ENCODE assay signal across 1 cellular context in the genomic region with DNA sequence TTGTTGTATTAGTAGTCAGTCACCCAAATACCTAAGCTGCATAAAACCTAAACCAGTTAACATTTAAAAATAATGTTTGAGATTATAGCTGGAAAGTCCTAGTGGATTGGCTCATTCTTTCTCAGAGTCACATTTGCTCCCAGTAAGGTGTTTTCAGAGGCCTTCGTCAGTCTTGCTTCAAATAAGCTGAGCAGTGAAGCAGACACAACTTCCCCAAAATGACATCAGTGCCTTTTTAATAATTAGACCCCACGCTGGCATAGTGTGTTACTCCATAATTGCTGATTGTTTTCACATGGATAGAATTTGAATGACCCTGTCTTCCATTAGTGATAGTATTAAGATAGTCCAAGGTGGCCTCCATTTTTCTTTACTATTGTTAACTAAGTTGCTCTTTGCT.
A peak's percentile ranks its signal among the peaks of the same experiment; 100 is the strongest.
TF ChIP-seq lines count a peak whose summit lies in the region.

No MANE protein-coding gene starts in this region.

TF ChIP-seq in GM12878, 131 proteins besides CTCF, POLR2A, EP300 and RAD21 (continued from another document):
- TF ChIP-seq POLR2AphosphoS2 (IDR thresholded peaks at IDR 0.05; ENCODE audit: low read depth, low read length) (no peak), ZNF24 (IDR thresholded peaks at IDR 0.05) (no peak), IKZF2 (IDR thresholded peaks at IDR 0.05) (peak; percentile 20 to 29; a peak in 2 of 4 replicates), RUNX3 (IDR thresholded peaks at IDR 0.05; ENCODE audit: low read length) (peak; percentile 23; the same call in 1 of the 2 replicates), SIN3A (IDR thresholded peaks at IDR 0.05; ENCODE audit: low read depth, low read length) (no peak), MYB (IDR thresholded peaks at IDR 0.05; ENCODE audit: borderline replicate concordance, low read depth, low read length) (no peak), SUPT20H (IDR thresholded peaks at IDR 0.05; ENCODE audit: borderline replicate concordance, control insufficient read depth, low read depth, low read length) (no peak), CBFB (IDR thresholded peaks at IDR 0.05; ENCODE audit: low read depth) (no peak), IKZF1 (conservative IDR thresholded peaks at IDR 0.05) (peak; percentile 36; the same call in 1 of the 2 replicates), MTA2 (IDR thresholded peaks at IDR 0.05; ENCODE audit: low read depth) (peak; percentile 64), NFXL1 (IDR thresholded peaks at IDR 0.05; ENCODE audit: borderline replicate concordance) (no peak), HDAC6 (IDR thresholded peaks at IDR 0.05; ENCODE audit: unreplicated experiment) (no peak), CBX3 (IDR thresholded peaks at IDR 0.05; ENCODE audit: borderline replicate concordance, low read depth) (no peak), SREBF1 (IDR thresholded peaks at IDR 0.05; ENCODE audit: low read length) (no peak), EED (IDR thresholded peaks at IDR 0.05; ENCODE audit: low read depth) (peak; percentile 46; the same call in 1 of the 2 replicates), JUNB (IDR thresholded peaks at IDR 0.05) (peak; percentile 43), CREM (IDR thresholded peaks at IDR 0.05; ENCODE audit: low read depth) (peak; percentile 51; the same call in 1 of the 2 replicates)
- TF ChIP-seq, protein P1, sequence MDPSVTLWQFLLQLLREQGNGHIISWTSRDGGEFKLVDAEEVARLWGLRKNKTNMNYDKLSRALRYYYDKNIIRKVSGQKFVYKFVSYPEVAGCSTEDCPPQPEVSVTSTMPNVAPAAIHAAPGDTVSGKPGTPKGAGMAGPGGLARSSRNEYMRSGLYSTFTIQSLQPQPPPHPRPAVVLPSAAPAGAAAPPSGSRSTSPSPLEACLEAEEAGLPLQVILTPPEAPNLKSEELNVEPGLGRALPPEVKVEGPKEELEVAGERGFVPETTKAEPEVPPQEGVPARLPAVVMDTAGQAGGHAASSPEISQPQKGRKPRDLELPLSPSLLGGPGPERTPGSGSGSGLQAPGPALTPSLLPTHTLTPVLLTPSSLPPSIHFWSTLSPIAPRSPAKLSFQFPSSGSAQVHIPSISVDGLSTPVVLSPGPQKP (IDR thresholded peaks at IDR 0.05; ENCODE audit: low read depth, low read length), result no peak
- TF ChIP-seq, protein P2, sequence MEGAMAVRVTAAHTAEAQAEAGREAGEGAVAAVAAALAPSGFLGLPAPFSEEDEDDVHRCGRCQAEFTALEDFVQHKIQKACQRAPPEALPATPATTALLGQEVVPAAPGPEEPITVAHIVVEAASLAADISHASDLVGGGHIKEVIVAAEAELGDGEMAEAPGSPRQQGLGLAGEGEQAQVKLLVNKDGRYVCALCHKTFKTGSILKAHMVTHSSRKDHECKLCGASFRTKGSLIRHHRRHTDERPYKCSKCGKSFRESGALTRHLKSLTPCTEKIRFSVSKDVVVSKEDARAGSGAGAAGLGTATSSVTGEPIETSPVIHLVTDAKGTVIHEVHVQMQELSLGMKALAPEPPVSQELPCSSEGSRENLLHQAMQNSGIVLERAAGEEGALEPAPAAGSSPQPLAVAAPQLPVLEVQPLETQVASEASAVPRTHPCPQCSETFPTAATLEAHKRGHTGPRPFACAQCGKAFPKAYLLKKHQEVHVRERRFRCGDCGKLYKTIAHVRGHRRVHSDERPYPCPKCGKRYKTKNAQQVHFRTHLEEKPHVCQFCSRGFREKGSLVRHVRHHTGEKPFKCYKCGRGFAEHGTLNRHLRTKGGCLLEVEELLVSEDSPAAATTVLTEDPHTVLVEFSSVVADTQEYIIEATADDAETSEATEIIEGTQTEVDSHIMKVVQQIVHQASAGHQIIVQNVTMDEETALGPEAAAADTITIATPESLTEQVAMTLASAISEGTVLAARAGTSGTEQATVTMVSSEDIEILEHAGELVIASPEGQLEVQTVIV (IDR thresholded peaks at IDR 0.05; ENCODE audit: borderline replicate concordance, partially characterized antibody), result no peak
- TF ChIP-seq, protein P3, sequence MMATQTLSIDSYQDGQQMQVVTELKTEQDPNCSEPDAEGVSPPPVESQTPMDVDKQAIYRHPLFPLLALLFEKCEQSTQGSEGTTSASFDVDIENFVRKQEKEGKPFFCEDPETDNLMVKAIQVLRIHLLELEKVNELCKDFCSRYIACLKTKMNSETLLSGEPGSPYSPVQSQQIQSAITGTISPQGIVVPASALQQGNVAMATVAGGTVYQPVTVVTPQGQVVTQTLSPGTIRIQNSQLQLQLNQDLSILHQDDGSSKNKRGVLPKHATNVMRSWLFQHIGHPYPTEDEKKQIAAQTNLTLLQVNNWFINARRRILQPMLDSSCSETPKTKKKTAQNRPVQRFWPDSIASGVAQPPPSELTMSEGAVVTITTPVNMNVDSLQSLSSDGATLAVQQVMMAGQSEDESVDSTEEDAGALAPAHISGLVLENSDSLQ (IDR thresholded peaks at IDR 0.05), result no peak
- TF ChIP-seq, protein P4, sequence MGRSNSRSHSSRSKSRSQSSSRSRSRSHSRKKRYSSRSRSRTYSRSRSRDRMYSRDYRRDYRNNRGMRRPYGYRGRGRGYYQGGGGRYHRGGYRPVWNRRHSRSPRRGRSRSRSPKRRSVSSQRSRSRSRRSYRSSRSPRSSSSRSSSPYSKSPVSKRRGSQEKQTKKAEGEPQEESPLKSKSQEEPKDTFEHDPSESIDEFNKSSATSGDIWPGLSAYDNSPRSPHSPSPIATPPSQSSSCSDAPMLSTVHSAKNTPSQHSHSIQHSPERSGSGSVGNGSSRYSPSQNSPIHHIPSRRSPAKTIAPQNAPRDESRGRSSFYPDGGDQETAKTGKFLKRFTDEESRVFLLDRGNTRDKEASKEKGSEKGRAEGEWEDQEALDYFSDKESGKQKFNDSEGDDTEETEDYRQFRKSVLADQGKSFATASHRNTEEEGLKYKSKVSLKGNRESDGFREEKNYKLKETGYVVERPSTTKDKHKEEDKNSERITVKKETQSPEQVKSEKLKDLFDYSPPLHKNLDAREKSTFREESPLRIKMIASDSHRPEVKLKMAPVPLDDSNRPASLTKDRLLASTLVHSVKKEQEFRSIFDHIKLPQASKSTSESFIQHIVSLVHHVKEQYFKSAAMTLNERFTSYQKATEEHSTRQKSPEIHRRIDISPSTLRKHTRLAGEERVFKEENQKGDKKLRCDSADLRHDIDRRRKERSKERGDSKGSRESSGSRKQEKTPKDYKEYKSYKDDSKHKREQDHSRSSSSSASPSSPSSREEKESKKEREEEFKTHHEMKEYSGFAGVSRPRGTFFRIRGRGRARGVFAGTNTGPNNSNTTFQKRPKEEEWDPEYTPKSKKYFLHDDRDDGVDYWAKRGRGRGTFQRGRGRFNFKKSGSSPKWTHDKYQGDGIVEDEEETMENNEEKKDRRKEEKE (IDR thresholded peaks at IDR 0.05), result no peak
- TF ChIP-seq, protein P5, sequence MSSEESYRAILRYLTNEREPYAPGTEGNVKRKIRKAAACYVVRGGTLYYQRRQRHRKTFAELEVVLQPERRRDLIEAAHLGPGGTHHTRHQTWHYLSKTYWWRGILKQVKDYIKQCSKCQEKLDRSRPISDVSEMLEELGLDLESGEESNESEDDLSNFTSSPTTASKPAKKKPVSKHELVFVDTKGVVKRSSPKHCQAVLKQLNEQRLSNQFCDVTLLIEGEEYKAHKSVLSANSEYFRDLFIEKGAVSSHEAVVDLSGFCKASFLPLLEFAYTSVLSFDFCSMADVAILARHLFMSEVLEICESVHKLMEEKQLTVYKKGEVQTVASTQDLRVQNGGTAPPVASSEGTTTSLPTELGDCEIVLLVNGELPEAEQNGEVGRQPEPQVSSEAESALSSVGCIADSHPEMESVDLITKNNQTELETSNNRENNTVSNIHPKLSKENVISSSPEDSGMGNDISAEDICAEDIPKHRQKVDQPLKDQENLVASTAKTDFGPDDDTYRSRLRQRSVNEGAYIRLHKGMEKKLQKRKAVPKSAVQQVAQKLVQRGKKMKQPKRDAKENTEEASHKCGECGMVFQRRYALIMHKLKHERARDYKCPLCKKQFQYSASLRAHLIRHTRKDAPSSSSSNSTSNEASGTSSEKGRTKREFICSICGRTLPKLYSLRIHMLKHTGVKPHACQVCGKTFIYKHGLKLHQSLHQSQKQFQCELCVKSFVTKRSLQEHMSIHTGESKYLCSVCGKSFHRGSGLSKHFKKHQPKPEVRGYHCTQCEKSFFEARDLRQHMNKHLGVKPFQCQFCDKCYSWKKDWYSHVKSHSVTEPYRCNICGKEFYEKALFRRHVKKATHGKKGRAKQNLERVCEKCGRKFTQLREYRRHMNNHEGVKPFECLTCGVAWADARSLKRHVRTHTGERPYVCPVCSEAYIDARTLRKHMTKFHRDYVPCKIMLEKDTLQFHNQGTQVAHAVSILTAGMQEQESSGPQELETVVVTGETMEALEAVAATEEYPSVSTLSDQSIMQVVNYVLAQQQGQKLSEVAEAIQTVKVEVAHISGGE (CRISPR knock-in tag; IDR thresholded peaks at IDR 0.05), result no peak
- TF ChIP-seq, protein P6, sequence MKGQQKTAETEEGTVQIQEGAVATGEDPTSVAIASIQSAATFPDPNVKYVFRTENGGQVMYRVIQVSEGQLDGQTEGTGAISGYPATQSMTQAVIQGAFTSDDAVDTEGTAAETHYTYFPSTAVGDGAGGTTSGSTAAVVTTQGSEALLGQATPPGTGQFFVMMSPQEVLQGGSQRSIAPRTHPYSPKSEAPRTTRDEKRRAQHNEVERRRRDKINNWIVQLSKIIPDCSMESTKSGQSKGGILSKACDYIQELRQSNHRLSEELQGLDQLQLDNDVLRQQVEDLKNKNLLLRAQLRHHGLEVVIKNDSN (IDR thresholded peaks at IDR 0.05; ENCODE audit: borderline replicate concordance, extremely low read length, insufficient read depth, low read depth, low read length), result no peak
